In genomic region chr17:14303343-14304221, GRCh38 we compare ENCODE assay signal across 8 cellular contexts. TPM values are rescaled to one million over a fixed set of nuclear protein-coding genes. Genes with fewer than 3 reads are reported as not detected.
A peak's percentile ranks its signal among the peaks of the same experiment; 100 is the strongest.
DNase-seq lines count a peak whose midpoint lies in the region; ATAC-seq, FAIRE-seq and TF ChIP-seq lines count a peak whose summit lies in the region.

No MANE protein-coding gene starts in this region.

- H2BK12ac ChIP-seq in mesenchymal stem cell (ENCODE audit: low read length in 2 of 2), result peak overlapping the region in 1 of 2 experiments; percentile 79

- no peak for ATAC-seq in K562
- ATAC-seq in GM19452 (IDR thresholded peaks at IDR 0.05; ENCODE audit: unreplicated experiment), result no peak

- POLR2A ChIA-PET in K562 (lab: Yijun Ruan, JAX), result no interaction called here

- no peak for TF ChIP-seq EP300 in K562 (IDR thresholded peaks at IDR 0.05; ENCODE audit: low read length)

- H3K9me3 ChIP-seq in K562 (replicated peaks; ENCODE audit: control insufficient read depth, insufficient read depth, low read depth, low read length) (no peaks in the 10 kb centered on the region), mesenchymal stem cell (ENCODE audit: control insufficient read depth, low read length) (no peaks in the 10 kb centered on the region)

- H2BK15ac ChIP-seq in mesenchymal stem cell (ENCODE audit: low read depth, poor library complexity, severe bottlenecking), result peak overlapping the region; percentile 79

- H3K9me1 ChIP-seq in K562 (ENCODE audit: control insufficient read depth, insufficient read depth, low read length), result no peaks in the 10 kb centered on the region

- 0 out of 2 replicates have a peak, but pooled peaks cover 6% of the 10 kb centered on the region for H4K20me1 ChIP-seq in K562 (replicated peaks; ENCODE audit: control insufficient read depth, insufficient read depth, low read length)

- in situ Hi-C loops in K562 (cut with MboI), result no loop called here

- no peaks in the 10 kb centered on the region for H3K79me1 ChIP-seq in mesenchymal stem cell (replicated peaks; ENCODE audit: low read length, poor library complexity, severe bottlenecking)

- peak; percentile 40 for DNase-seq in stimulated activated CD4-positive, alpha-beta T cell treated with anti-CD3 and anti-CD28 coated beads, Interleukin-15, amount 100 ng/mL, for 24 hours
- no peak for DNase-seq in stimulated activated CD4-positive, alpha-beta T cell treated with anti-CD3 and anti-CD28 coated beads, Interleukin-2, amount 100 ng/mL, for 48 hours
- DNase-seq in K562 (ENCODE audit: extremely low read depth in 1 of 4, low spot score in 3 of 4), result peak in 2 of 4 experiments; percentile 10 to 18
- DNase-seq in mesenchymal stem cell, result peak; percentile 47
- no peak for DNase-seq in GM12892 (ENCODE audit: insufficient read length)
- no peak for DNase-seq in GDM1 (lab: John Stamatoyannopoulos, UW)

- no peak overlapping the region for H2AK5ac ChIP-seq in mesenchymal stem cell (ENCODE audit: low read length, severe bottlenecking)

- peak overlapping the region; percentile 43 for H2BK120ac ChIP-seq in mesenchymal stem cell (ENCODE audit: low read depth, low read length)

- H3K4ac ChIP-seq in mesenchymal stem cell (ENCODE audit: low read depth in 1 of 2, low read length in 2 of 2), result peak overlapping the region; percentile 46 to 75

- H3K36me3 ChIP-seq in K562 (ENCODE audit: control insufficient read depth, insufficient read depth, low read length) (peaks cover 11% of the 10 kb centered on the region; the same call in 1 of the 3 replicates), mesenchymal stem cell (ENCODE audit: control insufficient read depth in 1 of 2, insufficient read depth in 2 of 2, low read depth in 1 of 2, low read length in 2 of 2) (peaks cover 0 to 4% of the 10 kb centered on the region in 2 experiments), urinary bladder (ENCODE audit: insufficient read depth) (no peaks in the 10 kb centered on the region)

- intact Hi-C loops in K562 (cut with micrococcal nuclease), result loop anchor here (5.0 kb wide), 1 partner anchor 34 kb away; no protein-coding TSS in a partner anchor

- peak overlapping the region; percentile 64 for H3K27ac ChIP-seq in K562 (ENCODE audit: extremely low read depth, low read depth, low read length)
- H3K27ac ChIP-seq in mesenchymal stem cell (ENCODE audit: low read length, poor library complexity, severe bottlenecking), result no peak overlapping the region
- no peak overlapping the region for H3K27ac ChIP-seq in urinary bladder (ENCODE audit: low read depth)

- FAIRE-seq in K562 (lab: Jason Lieb, UNC), result no peak
- FAIRE-seq in GM12892 (lab: Jason Lieb, UNC), result no peak

- peak overlapping the region; percentile 95 for H4K8ac ChIP-seq in mesenchymal stem cell (ENCODE audit: low read length)

- H3K9ac ChIP-seq in K562 (ENCODE audit: insufficient read depth in 1 of 2, low read depth in 2 of 2, low read length in 2 of 2) (peak overlapping the region; percentile 73 to 96), mesenchymal stem cell (ENCODE audit: low read length) (peak overlapping the region; percentile 95)

- CTCF ChIA-PET in K562 (lab: Yijun Ruan, JAX; ENCODE audit: low intra/inter-chr PET ratio), result no interaction called here

- no peak for TF ChIP-seq RAD21 in K562 (CRISPR knock-in tag; conservative IDR thresholded peaks at IDR 0.05 in 1 of 2, IDR thresholded peaks at IDR 0.05 in 1 of 2)

- H3K4me3 ChIP-seq in K562 (peak overlapping the region; percentile 54), mesenchymal stem cell (ENCODE audit: insufficient read depth in 1 of 2, low read depth in 1 of 2, low read length in 2 of 2) (peak overlapping the region; percentile 46 to 100), urinary bladder (ENCODE audit: low read depth, low read length) (peak overlapping the region; percentile 74)

- H3K27me3 ChIP-seq in K562 (ENCODE audit: control insufficient read depth in 2 of 2, insufficient read depth in 2 of 2, low read length in 2 of 2), result no peaks in the 10 kb centered on the region
- peaks cover 0 to 52% of the 10 kb centered on the region in 2 experiments for H3K27me3 ChIP-seq in mesenchymal stem cell (ENCODE audit: control insufficient read depth in 1 of 2, insufficient read depth in 1 of 2, low read length in 2 of 2)

- no peak overlapping the region for H2BK5ac ChIP-seq in mesenchymal stem cell (ENCODE audit: low read depth, low read length, poor library complexity, severe bottlenecking)

- H2AFZ ChIP-seq in K562 (ENCODE audit: low read depth, low read length) (peak overlapping the region; percentile 87), mesenchymal stem cell (ENCODE audit: low read depth, low read length) (no peak overlapping the region)

- 22% methylated on average over 39 of the region's 56 CpGs for WGBS in K562 (ENCODE audit: insufficient coverage, low coverage, missing lambda C conversion rate)
- WGBS in mesenchymal stem cell, result 1% methylated on average over 52 of the region's 56 CpGs
- WGBS in urinary bladder, result 25% methylated on average over 56 of the region's 56 CpGs

- peaks cover 75% of the 10 kb centered on the region for H3K79me2 ChIP-seq in K562 (ENCODE audit: control insufficient read depth, insufficient read depth, low read length)

- peak overlapping the region; percentile 3 to 84 for H3K23ac ChIP-seq in mesenchymal stem cell (ENCODE audit: low read length in 2 of 2)

- BruUV-seq in K562 (replicated peaks; lab: Mats Ljungman, UMichigan), result no TSS peak

- peak overlapping the region; percentile 78 for H4K91ac ChIP-seq in mesenchymal stem cell (ENCODE audit: low read length)

- TF ChIP-seq POLR2A in K562 (conservative IDR thresholded peaks at IDR 0.05), result no peak
- TF ChIP-seq POLR2A in GM12892 (IDR thresholded peaks at IDR 0.05; ENCODE audit: low read depth, low read length), result no peak

- H3K18ac ChIP-seq in mesenchymal stem cell (ENCODE audit: low read depth in 1 of 2, low read length in 2 of 2), result peak overlapping the region; percentile 67 to 80

- H3K4me2 ChIP-seq in K562 (ENCODE audit: insufficient read depth, low read length) (peak overlapping the region; percentile 75), mesenchymal stem cell (ENCODE audit: low read length, poor library complexity, severe bottlenecking) (peak overlapping the region; percentile 96)

- H3K4me1 ChIP-seq in K562 (replicated peaks in 1 of 2; ENCODE audit: control insufficient read depth in 2 of 2, insufficient read depth in 2 of 2, low read length in 2 of 2), result peaks cover 32 to 43% of the 10 kb centered on the region in 2 experiments; a peak in 4 of 5 replicates
- peaks cover 40% of the 10 kb centered on the region for H3K4me1 ChIP-seq in mesenchymal stem cell (ENCODE audit: control insufficient read depth, insufficient read depth, low read depth, low read length)
- H3K4me1 ChIP-seq in urinary bladder (ENCODE audit: insufficient read depth), result no peaks in the 10 kb centered on the region

- no peak for TF ChIP-seq CTCF in K562 (IDR thresholded peaks at IDR 0.05 in 2 of 3, conservative IDR thresholded peaks at IDR 0.05 in 1 of 3; ENCODE audit: insufficient read depth in 2 of 3, low read depth in 1 of 3, low read length in 3 of 3)

- no peak overlapping the region for H3K14ac ChIP-seq in mesenchymal stem cell (ENCODE audit: low read length in 2 of 2)

TF ChIP-seq in K562, 482 proteins besides CTCF, POLR2A, EP300 and RAD21 (continues in another document):
- TF ChIP-seq BCOR (IDR thresholded peaks at IDR 0.05), result 0 out of 2 replicates have a peak, but pooled peaks have one; percentile 23
- peak in 1 of 2 experiments; percentile 24 for TF ChIP-seq E2F6 (IDR thresholded peaks at IDR 0.05; ENCODE audit: borderline replicate concordance in 1 of 2, extremely low read depth in 1 of 2, insufficient read depth in 1 of 2, insufficient read length in 1 of 2, low read depth in 1 of 2, low read length in 1 of 2, poor library complexity in 1 of 2, severe bottlenecking in 1 of 2)
- peak; percentile 48 for TF ChIP-seq RBBP5 (IDR thresholded peaks at IDR 0.05; ENCODE audit: borderline replicate concordance, insufficient read depth, low read length, poor library complexity, severe bottlenecking)
- TF ChIP-seq ZNF175 (CRISPR knock-in tag; IDR thresholded peaks at IDR 0.05; ENCODE audit: low read depth), result no peak
- TF ChIP-seq ZFP30 (CRISPR knock-in tag; IDR thresholded peaks at IDR 0.05; ENCODE audit: borderline replicate concordance), result no peak
- TF ChIP-seq NRF1 (conservative IDR thresholded peaks at IDR 0.05 in 1 of 2, IDR thresholded peaks at IDR 0.05 in 1 of 2), result peak; percentile 36 to 58; a peak in 2 of 4 replicates
- peak; percentile 85 for TF ChIP-seq SOX6 (IDR thresholded peaks at IDR 0.05)
- peak; percentile 23 for TF ChIP-seq CCNT2 (IDR thresholded peaks at IDR 0.05; ENCODE audit: borderline replicate concordance, extremely low read depth, insufficient read length, low read depth, low read length)

RNA-seq across cellular contexts. Expression of gene HS3ST3B1, which starts 2.7 kb away (rescaled TPM):
- 4.9 and 5.2 TPM in 2 replicates for total RNA-seq in K562 (2011; cell fraction: chromatin; rRNA removed; ENCODE audit: low replicate concordance)
- 9.3 and 11.5 TPM in 2 replicates for total RNA-seq in K562 (2011; cell fraction: nucleolus; rRNA removed)
- 8.4 and 12.7 TPM in 2 replicates for total RNA-seq in K562 (2011; cell fraction: nucleoplasm; rRNA removed)
- 8.0 and 10.5 TPM in 2 replicates for total RNA-seq in K562 (2014; rRNA removed)
- 3.3 and 3.4 TPM in 2 replicates for total RNA-seq in K562 (2014; rRNA removed; fragmentation: Illumina TruSeq; extraction: Trizol)
- 5.5 and 5.7 TPM in 2 replicates for total RNA-seq in K562 (2015; rRNA removed; fragmentation: Illumina TruSeq; extraction: Trizol)
- total RNA-seq in K562 (2021), result 12.9 and 13.0 TPM in 2 replicates
- 1.9 and 2.7 TPM in 2 replicates for polyA plus RNA-seq in K562 (2011; rRNA removed)
- polyA plus RNA-seq in K562 (2011; cell fraction: cytosol; rRNA removed), result 2.2 and 3.6 TPM in 2 replicates
- 2.8 and 3.8 TPM in 2 replicates for polyA plus RNA-seq in K562 (2011; cell fraction: nucleus; rRNA removed)
- 5.4 and 5.9 TPM in 2 replicates for polyA plus RNA-seq in K562 (2012)
- 2.5 and 2.6 TPM in 2 replicates for polyA plus RNA-seq in K562 (2014; fragmentation: Illumina TruSeq; extraction: Trizol)
- polyA plus RNA-seq in K562 (2014; fragmentation: Nextera tagmentation; extraction: Ambion mirVana), result 1 to 10 TPM; 2.6 to 5.3 TPM
- 3.7 and 3.9 TPM in 2 replicates for polyA plus RNA-seq in K562 (2014; rRNA removed)
- polyA minus RNA-seq in K562 (2011; rRNA and poly(A)+ RNA removed), result 4.1 and 5.5 TPM in 2 replicates
- 3.9 and 6.8 TPM in 2 replicates for polyA minus RNA-seq in K562 (2011; cell fraction: cytosol; rRNA and poly(A)+ RNA removed)
- polyA minus RNA-seq in K562 (2011; cell fraction: nucleus; rRNA and poly(A)+ RNA removed), result 5.5 and 7.1 TPM in 2 replicates
- polyA plus RNA-seq in mesenchymal stem cell (2013, experiment 1 of 2), result 16.0 TPM
- polyA plus RNA-seq in mesenchymal stem cell (2013, experiment 2 of 2), result 15.8 TPM
- total RNA-seq in urinary bladder, result 2.4 TPM
- 2.9 TPM for polyA plus RNA-seq in urinary bladder
- polyA plus RNA-seq in GM12892 (2012; ENCODE audit: missing spikeins), result 0.89 TPM

Comparison
In these comparisons a context has a peak if more than half of its experiments do, and no peak if none do; other contexts are left out.
1. DNase-seq: peak in stimulated activated CD4-positive, alpha-beta T cell treated with anti-CD3 and anti-CD28 coated beads, Interleukin-15, amount 100 ng/mL, for 24 hours (single experiment) and mesenchymal stem cell (single experiment); none in stimulated activated CD4-positive, alpha-beta T cell treated with anti-CD3 and anti-CD28 coated beads, Interleukin-2, amount 100 ng/mL, for 48 hours (0 of 2), GM12892 (single experiment) and GDM1 (single experiment).
2. Peak in every context shown above with its lines, with median percentiles within 50 percentile points of each other: H3K4me3 ChIP-seq.